Comparison of ENCODE assay signal across 12 cellular contexts in the genomic region with DNA sequence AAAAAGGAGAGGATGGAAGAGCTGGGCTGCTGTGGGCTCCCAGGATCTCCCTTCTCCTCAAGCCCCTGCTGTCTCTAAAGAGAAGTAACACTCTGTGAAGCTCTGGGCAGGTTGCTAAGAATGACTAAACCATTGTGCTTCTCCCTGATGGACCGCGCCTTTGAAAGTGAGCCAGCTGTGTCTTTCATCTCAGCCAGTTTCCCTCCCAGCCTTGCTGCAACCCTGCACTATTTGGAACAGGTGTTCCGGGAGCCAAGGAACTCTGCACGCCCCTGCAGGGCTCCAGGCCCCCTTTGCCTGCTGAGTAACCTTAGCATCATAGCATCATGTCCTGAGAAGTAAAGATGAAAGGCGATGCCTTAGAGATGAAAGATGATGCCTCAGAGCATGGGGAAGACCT. TPM values are rescaled to one million over a fixed set of nuclear protein-coding genes. Genes with fewer than 3 reads are reported as not detected.
DNase-seq lines count a peak whose midpoint lies in the region; ATAC-seq and TF ChIP-seq lines count a peak whose summit lies in the region.
"Had no signal": no experiment of that assay in that cellular context is flagged by ENCODE, and none has a peak within 500 bp of the region (broad histone marks: within the 10 kb centered on the region; RNA-seq: fewer than 3 reads in every experiment).

No MANE protein-coding gene starts in this region.

- no peaks in the 10 kb centered on the region for H3K36me3 Mint-ChIP-seq in endodermal cell (ENCODE audit: low read depth)

- no peak overlapping the region for H3K27ac Mint-ChIP-seq in endodermal cell

- H3K4me3 ChIP-seq in endodermal cell (ENCODE audit: low read length) = no peak overlapping the region
- H3K4me3 ChIP-seq in osteoblast (ENCODE audit: insufficient read depth, low read length) = no peak overlapping the region
- H3K4me3 ChIP-seq: prostate gland, suprapubic skin had no signal

- no peak overlapping the region for H3K4me2 ChIP-seq in osteoblast (ENCODE audit: insufficient read depth, low read length)

- no peaks in the 10 kb centered on the region for H3K36me3 ChIP-seq in endodermal cell (ENCODE audit: control insufficient read depth, insufficient read depth, low read length)
- no peaks in the 10 kb centered on the region for H3K36me3 ChIP-seq in osteoblast (ENCODE audit: insufficient read depth, low read length)
- H3K36me3 ChIP-seq: prostate gland, suprapubic skin had no signal

- no peak for ATAC-seq in GM19035 (IDR thresholded peaks at IDR 0.05; ENCODE audit: unreplicated experiment)

- H3K27me3 Mint-ChIP-seq in endodermal cell (ENCODE audit: insufficient read depth) = no peaks in the 10 kb centered on the region

- WGBS in endodermal cell (ENCODE audit: insufficient coverage in 1 of 2, insufficient read length in 1 of 2), 2 experiments = 52 to 57% methylated on average over 3 to 5 of the region's 5 CpGs

- DNase-seq in NCI-H146 (lab: John Stamatoyannopoulos, UW) (peak; percentile 36), NCI-H146 treated with DMSO at 0.1 percent for 48 hours (lab: John Stamatoyannopoulos, UW; ENCODE audit: unreplicated experiment) (no peak), NCI-H226 (peak; percentile 41), endodermal cell (peak; percentile 65), osteoblast (ENCODE audit: insufficient read length, low spot score, missing footprints) (peak; percentile 86), NCI-H1930 (lab: John Stamatoyannopoulos, UW) (no peak)
- DNase-seq in effector CD4-positive, alpha-beta T cell = no peak
- DNase-seq: DMS79 treated with DMSO at 0.1 percent for 48 hours, SIG-M5 had no signal

- H3K9ac ChIP-seq in endodermal cell (ENCODE audit: extremely low read depth, low read length, poor library complexity, severe bottlenecking) = no peak overlapping the region

- H3K4me1 Mint-ChIP-seq in endodermal cell = peaks cover 63% of the 10 kb centered on the region

- H3K27me3 ChIP-seq in endodermal cell (ENCODE audit: control insufficient read depth, insufficient read depth, low read length, poor library complexity, severe bottlenecking) (no peaks in the 10 kb centered on the region), osteoblast (ENCODE audit: insufficient read depth, low read length) (peaks cover 17% of the 10 kb centered on the region)

- no peaks in the 10 kb centered on the region for H3K79me2 ChIP-seq in osteoblast (ENCODE audit: insufficient read depth, low read length)

- H3K9me3 ChIP-seq in endodermal cell (ENCODE audit: control insufficient read depth, low read length) (no peaks in the 10 kb centered on the region), osteoblast (ENCODE audit: low read depth, low read length) (no peaks in the 10 kb centered on the region)
- H3K9me3 ChIP-seq: prostate gland, suprapubic skin had no signal

- peak; percentile 49 for TF ChIP-seq CTCF in endodermal cell (conservative IDR thresholded peaks at IDR 0.05)
- no peak for TF ChIP-seq CTCF in osteoblast (IDR thresholded peaks at IDR 0.05; ENCODE audit: extremely low read depth, low read depth, low read length)

- H4K20me1 ChIP-seq in osteoblast (ENCODE audit: insufficient read depth, low read length) = no peaks in the 10 kb centered on the region

- peaks cover 12% of the 10 kb centered on the region for H3K4me1 ChIP-seq in endodermal cell (ENCODE audit: control insufficient read depth, insufficient read depth, low read length)
- H3K4me1 ChIP-seq in osteoblast (ENCODE audit: insufficient read depth, low read length) = no peaks in the 10 kb centered on the region
- H3K4me1 ChIP-seq: prostate gland had no signal

- H2AFZ ChIP-seq in osteoblast (ENCODE audit: low read length) = no peak overlapping the region

- no peaks in the 10 kb centered on the region for H3K9me3 Mint-ChIP-seq in endodermal cell

- H3K27ac ChIP-seq in endodermal cell (ENCODE audit: low read depth, low read length) (no peak overlapping the region), osteoblast (ENCODE audit: low read depth, low read length) (no peak overlapping the region)
- H3K27ac ChIP-seq: prostate gland, suprapubic skin had no signal

- no peak overlapping the region for H3K4me3 Mint-ChIP-seq in endodermal cell

RNA-seq across cellular contexts. Expression of a gene that starts 39.7 kb away (rescaled TPM):
- total RNA-seq in endodermal cell = 10 to 100 TPM; 35.9 to 40.8 TPM
- polyA plus RNA-seq in endodermal cell (2013, experiment 1 of 2) = 56.9 TPM
- polyA plus RNA-seq in endodermal cell (2013, experiment 2 of 2) = 55.2 TPM
- 34.7 and 41.3 TPM in 2 replicates for total RNA-seq in osteoblast

Comparison
In these comparisons a context has a peak if more than half of its experiments do, and no peak if none do; other contexts are left out.
1. DNase-seq: peak in NCI-H146 (single experiment), NCI-H226 (single experiment), endodermal cell (single experiment) and osteoblast (single experiment); none in NCI-H146 treated with DMSO at 0.1 percent for 48 hours (single experiment), NCI-H1930 (0 of 2) and effector CD4-positive, alpha-beta T cell (single experiment).